ENCODE assay signal across 1 cellular context in genomic region chr5:151618907-151619306, GRCh38.
TF ChIP-seq lines count a peak whose summit lies in the region.

No MANE protein-coding gene starts in this region.

TF ChIP-seq in H1, 55 proteins besides CTCF, POLR2A, EP300 and RAD21:
- TF ChIP-seq SP1 (IDR thresholded peaks at IDR 0.05; ENCODE audit: low read depth, low read length) (no peak), EGR1 (IDR thresholded peaks at IDR 0.05; ENCODE audit: borderline replicate concordance, low read depth, low read length) (no peak), JUND (IDR thresholded peaks at IDR 0.05; ENCODE audit: low read length) (peak; percentile 77; the same call in 1 of the 2 replicates), NRF1 (IDR thresholded peaks at IDR 0.05; ENCODE audit: low read depth, low read length) (no peak), RFX5 (IDR thresholded peaks at IDR 0.05; ENCODE audit: borderline replicate concordance, low read depth, low read length) (no peak), CBX5 (IDR thresholded peaks at IDR 0.05; ENCODE audit: low read depth, low read length) (no peak), PHF8 (conservative IDR thresholded peaks at IDR 0.05; ENCODE audit: low read depth, low read length) (no peak)
TF ChIP-seq in H1: peak in this region for 1.
